ENCODE assay signal across 23 cellular contexts in genomic region chr9:9961487-9961886, GRCh38.
"Had no signal": no experiment of that assay in that cellular context is flagged by ENCODE, and none has a peak within 500 bp of the region (broad histone marks: within the 10 kb centered on the region; RNA-seq: fewer than 3 reads in every experiment).

No MANE protein-coding gene starts in this region.

- H3K9me3 Mint-ChIP-seq: activated T-helper 1 cell treated with anti-CD3 and anti-CD28 coated beads, Interleukin-12 subunit alpha, Interleukin-12 subunit beta, Interleukin-2, Interleukin-4 antibody, amounts not matched to agents 30 ng/mL and 10 ng/mL and 1 ng/mL, durations not matched to agents 14 hours and 24 hours and 36 hours; T-cell; T-helper 2 cell treated with Interferon-gamma antibody and Interleukin-4, amounts not matched to agents 5 μg/mL and 100 μg/mL, for 36 hours had no signal

- H3K4me1 ChIP-seq: ascending aorta, left lung, thyroid gland had no signal

- H3K27me3 Mint-ChIP-seq: activated naive CD4-positive, alpha-beta T cell treated with anti-CD3 and anti-CD28 coated beads, Interleukin-2, amount 50 U/mL, for 24 hours; T-cell had no signal

- H3K9me3 ChIP-seq: ascending aorta, left lung, thyroid gland had no signal

- H3K4me3 Mint-ChIP-seq: activated CD8-positive, alpha-beta T cell treated with anti-CD3 and anti-CD28 coated beads, Interleukin-2, amount 10 ng/mL, durations not matched to agents 7 days and 5 days; activated naive CD4-positive, alpha-beta T cell treated with anti-CD3 and anti-CD28 coated beads, Interleukin-2, amount 50 U/mL, for 24 hours; activated T-helper 1 cell treated with anti-CD3 and anti-CD28 coated beads, Interleukin-12 subunit alpha, Interleukin-12 subunit beta, Interleukin-2, Interleukin-4 antibody, amounts not matched to agents 30 ng/mL and 10 ng/mL and 1 ng/mL, durations not matched to agents 14 hours and 24 hours and 36 hours; naive thymus-derived CD8-positive, alpha-beta T cell; T-cell; T-helper 2 cell treated with Interferon-gamma antibody and Interleukin-4, amounts not matched to agents 5 μg/mL and 100 μg/mL, for 36 hours had no signal

- H3K27ac Mint-ChIP-seq: activated CD8-positive, alpha-beta T cell treated with anti-CD3 and anti-CD28 coated beads, Interleukin-2, amount 10 ng/mL, durations not matched to agents 7 days and 5 days; activated naive CD4-positive, alpha-beta T cell treated with anti-CD3 and anti-CD28 coated beads, Interleukin-2, amount 50 U/mL, for 24 hours; activated T-helper 1 cell treated with anti-CD3 and anti-CD28 coated beads, Interleukin-12 subunit alpha, Interleukin-12 subunit beta, Interleukin-2, Interleukin-4 antibody, amounts not matched to agents 30 ng/mL and 10 ng/mL and 1 ng/mL, durations not matched to agents 14 hours and 24 hours and 36 hours; naive thymus-derived CD8-positive, alpha-beta T cell; progenitor cell of endocrine pancreas; T-cell; T-helper 2 cell treated with Interferon-gamma antibody and Interleukin-4, amounts not matched to agents 5 μg/mL and 100 μg/mL, for 36 hours had no signal

- H3K4me3 ChIP-seq: ascending aorta, coronary artery, left lung, lung, thyroid gland had no signal

- H3K27ac ChIP-seq: ascending aorta, coronary artery, left lung, thyroid gland, WERI-Rb-1 had no signal

- H3K36me3 ChIP-seq: ascending aorta, left lung, thyroid gland, WERI-Rb-1 had no signal

- ATAC-seq: activated CD8-positive, alpha-beta T cell treated with anti-CD3 and anti-CD28 coated beads, Interleukin-2, amount 10 ng/mL, durations not matched to agents 7 days and 5 days; left lung; naive thymus-derived CD8-positive, alpha-beta T cell; right cardiac atrium; stimulated activated naive CD8-positive, alpha-beta T cell treated with anti-CD3 and anti-CD28 coated beads, Interleukin-15, Interleukin-2, amounts not matched to agents 100 U/mL and 50 U/mL, for 24 hours; T-cell had no signal

- H3K4me1 Mint-ChIP-seq: activated naive CD4-positive, alpha-beta T cell treated with anti-CD3 and anti-CD28 coated beads, Interleukin-2, amount 50 U/mL, for 24 hours; naive thymus-derived CD8-positive, alpha-beta T cell; T-cell had no signal

- H3K36me3 Mint-ChIP-seq: activated naive CD4-positive, alpha-beta T cell treated with anti-CD3 and anti-CD28 coated beads, Interleukin-2, amount 50 U/mL, for 24 hours; naive thymus-derived CD8-positive, alpha-beta T cell; T-cell had no signal

- DNase-seq: activated CD4-positive, alpha-beta T cell treated with anti-CD3 and anti-CD28 coated beads, Interleukin-2, amount 50 U/mL, for 1 hour; activated CD4-positive, CD25-positive, alpha-beta regulatory T cell treated with anti-CD3 and anti-CD28 coated beads, Interleukin-2, amount 50 U/mL, for 72 hours; activated CD8-positive, alpha-beta T cell treated with anti-CD3 and anti-CD28 coated beads, Interleukin-2, amount 10 ng/mL, durations not matched to agents 7 days and 5 days; activated gamma-delta T cell; cerebellar nuclear complex; foreskin fibroblast; left lung; naive thymus-derived CD8-positive, alpha-beta T cell; right cardiac atrium; stimulated activated CD4-positive, alpha-beta T cell treated with anti-CD3 and anti-CD28 coated beads, Interleukin-4, amount 100 ng/mL, for 24 hours; stimulated activated naive CD8-positive, alpha-beta T cell treated with anti-CD3 and anti-CD28 coated beads, Interleukin-15, Interleukin-2, amounts not matched to agents 100 U/mL and 50 U/mL, for 24 hours; substantia nigra; T-cell; thyroid gland; WERI-Rb-1 had no signal

- FAIRE-seq: keratinocyte had no signal

- H3K27me3 ChIP-seq: ascending aorta, left lung, thyroid gland had no signal
